ENCODE assay signal across 24 cellular contexts in genomic region chr1:108716437-108717230, GRCh38. TPM values are rescaled to one million over a fixed set of nuclear protein-coding genes. Genes with fewer than 3 reads are reported as not detected.
"Had no signal": no experiment of that assay in that cellular context is flagged by ENCODE, and none has a peak within 500 bp of the region (broad histone marks: within the 10 kb centered on the region; RNA-seq: fewer than 3 reads in every experiment).

No MANE protein-coding gene starts in this region.

- H3K4me3 Mint-ChIP-seq: activated B cell treated with CpG ODN at 0.5 μM for 24 hours; activated CD8-positive, alpha-beta T cell treated with anti-CD3 and anti-CD28 coated beads for 36 hours; activated naive CD4-positive, alpha-beta T cell treated with anti-CD3 and anti-CD28 coated beads, Interleukin-2, amount 10 ng/mL, durations not matched to agents 7 days and 5 days; activated naive CD8-positive, alpha-beta T cell treated with anti-CD3 and anti-CD28 coated beads, Interleukin-2, amount 50 U/mL, for 24 hours; activated T-helper 17 cell treated with anti-CD3 and anti-CD28 coated beads, Interleukin-2, amount 50 U/mL, for 72 hours; immature natural killer cell; natural killer cell treated with Interleukin-12 subunit alpha and Interleukin-12 subunit beta and Interleukin-15 and Interleukin-18, amount 100 ng/mL, for 72 hours; stimulated activated naive CD8-positive, alpha-beta T cell treated with anti-CD3 and anti-CD28 coated beads, Interleukin-15, amount 100 ng/mL, for 72 hours; T-cell had no signal

- H3K9me3 ChIP-seq: gastrocnemius medialis, suprapubic skin, vagina had no signal

- H3K27me3 Mint-ChIP-seq: activated T-helper 17 cell treated with anti-CD3 and anti-CD28 coated beads, Interleukin-2, amount 50 U/mL, for 72 hours; stimulated activated naive CD8-positive, alpha-beta T cell treated with anti-CD3 and anti-CD28 coated beads, Interleukin-15, amount 100 ng/mL, for 72 hours had no signal

- H3K36me3 Mint-ChIP-seq: activated naive CD4-positive, alpha-beta T cell treated with anti-CD3 and anti-CD28 coated beads, Interleukin-2, amount 10 ng/mL, durations not matched to agents 7 days and 5 days; immature natural killer cell; natural killer cell treated with Interleukin-12 subunit alpha and Interleukin-12 subunit beta and Interleukin-15 and Interleukin-18, amount 100 ng/mL, for 72 hours; T-cell had no signal

- ATAC-seq: activated CD8-positive, alpha-beta T cell treated with anti-CD3 and anti-CD28 coated beads for 36 hours; activated naive CD8-positive, alpha-beta T cell treated with anti-CD3 and anti-CD28 coated beads, Interleukin-2, amount 50 U/mL, for 24 hours; activated T-helper 17 cell treated with anti-CD3 and anti-CD28 coated beads, Interleukin-2, amount 50 U/mL, for 72 hours; gastrocnemius medialis; natural killer cell treated with Interleukin-12 subunit alpha and Interleukin-12 subunit beta and Interleukin-15 and Interleukin-18, amount 100 ng/mL, for 72 hours; SK-N-SH treated with all-trans-retinoic acid at 6 μM for 48 hours; stimulated activated naive CD8-positive, alpha-beta T cell treated with anti-CD3 and anti-CD28 coated beads, Interleukin-15, amount 100 ng/mL, for 72 hours; T-cell had no signal

- H3K27ac ChIP-seq: gastrocnemius medialis, suprapubic skin, vagina had no signal

- H3K27me3 ChIP-seq: cardiac muscle cell, vagina had no signal

- H3K9me3 Mint-ChIP-seq: activated B cell treated with CpG ODN at 0.5 μM for 24 hours; activated CD8-positive, alpha-beta T cell treated with anti-CD3 and anti-CD28 coated beads for 36 hours; activated naive CD4-positive, alpha-beta T cell treated with anti-CD3 and anti-CD28 coated beads, Interleukin-2, amount 10 ng/mL, durations not matched to agents 7 days and 5 days; activated naive CD8-positive, alpha-beta T cell treated with anti-CD3 and anti-CD28 coated beads, Interleukin-2, amount 50 U/mL, for 24 hours; activated T-helper 17 cell treated with anti-CD3 and anti-CD28 coated beads, Interleukin-2, amount 50 U/mL, for 72 hours; immature natural killer cell; natural killer cell treated with Interleukin-12 subunit alpha and Interleukin-12 subunit beta and Interleukin-15 and Interleukin-18, amount 100 ng/mL, for 72 hours; stimulated activated naive CD8-positive, alpha-beta T cell treated with anti-CD3 and anti-CD28 coated beads, Interleukin-15, amount 100 ng/mL, for 72 hours; T-cell had no signal

- H3K4me3 ChIP-seq: cardiac muscle cell, gastrocnemius medialis, suprapubic skin, vagina had no signal

- H3K4me1 ChIP-seq: gastrocnemius medialis, suprapubic skin, vagina had no signal

- H3K4me1 Mint-ChIP-seq: activated B cell treated with CpG ODN at 0.5 μM for 24 hours; activated naive CD4-positive, alpha-beta T cell treated with anti-CD3 and anti-CD28 coated beads, Interleukin-2, amount 10 ng/mL, durations not matched to agents 7 days and 5 days; activated naive CD8-positive, alpha-beta T cell treated with anti-CD3 and anti-CD28 coated beads, Interleukin-2, amount 50 U/mL, for 24 hours; activated T-helper 17 cell treated with anti-CD3 and anti-CD28 coated beads, Interleukin-2, amount 50 U/mL, for 72 hours; immature natural killer cell; stimulated activated naive CD8-positive, alpha-beta T cell treated with anti-CD3 and anti-CD28 coated beads, Interleukin-15, amount 100 ng/mL, for 72 hours; T-cell had no signal

- H3K36me3 ChIP-seq: cardiac muscle cell, gastrocnemius medialis, suprapubic skin, vagina had no signal

- H3K27ac Mint-ChIP-seq: activated B cell treated with CpG ODN at 0.5 μM for 24 hours; activated CD8-positive, alpha-beta T cell treated with anti-CD3 and anti-CD28 coated beads for 36 hours; activated naive CD4-positive, alpha-beta T cell treated with anti-CD3 and anti-CD28 coated beads, Interleukin-2, amount 10 ng/mL, durations not matched to agents 7 days and 5 days; activated naive CD8-positive, alpha-beta T cell treated with anti-CD3 and anti-CD28 coated beads, Interleukin-2, amount 50 U/mL, for 24 hours; activated T-helper 17 cell treated with anti-CD3 and anti-CD28 coated beads, Interleukin-2, amount 50 U/mL, for 72 hours; immature natural killer cell; natural killer cell treated with Interleukin-12 subunit alpha and Interleukin-12 subunit beta and Interleukin-15 and Interleukin-18, amount 100 ng/mL, for 72 hours; progenitor cell of endocrine pancreas; stimulated activated naive CD8-positive, alpha-beta T cell treated with anti-CD3 and anti-CD28 coated beads, Interleukin-15, amount 100 ng/mL, for 72 hours; T-cell had no signal

- DNase-seq: activated B cell treated with CpG ODN at 0.5 μM for 24 hours; activated CD4-positive, alpha-beta T cell treated with anti-CD3 and anti-CD28 coated beads for 4 hours; activated CD8-positive, alpha-beta T cell treated with anti-CD3 and anti-CD28 coated beads for 36 hours; activated naive CD4-positive, alpha-beta T cell treated with anti-CD3 and anti-CD28 coated beads, Interleukin-2, amount 10 ng/mL, durations not matched to agents 7 days and 5 days; activated naive CD8-positive, alpha-beta T cell treated with anti-CD3 and anti-CD28 coated beads, Interleukin-2, amount 50 U/mL, for 24 hours; activated T-cell treated with anti-CD3 and anti-CD28 coated beads, Interleukin-2, amount 50 U/mL, for 1 hour; aorta; gastrocnemius medialis; immature natural killer cell; mesendoderm; occipital lobe; stimulated activated naive CD8-positive, alpha-beta T cell treated with anti-CD3 and anti-CD28 coated beads, Interleukin-15, amount 100 ng/mL, for 72 hours; T-cell had no signal

RNA-seq across cellular contexts. Expression of gene FNDC7, which starts 3.9 kb away (rescaled TPM):
- total RNA-seq: activated B cell treated with CpG ODN at 0.5 μM for 24 hours, aorta, cardiac muscle cell, dermis microvascular lymphatic vessel endothelial cell, epithelial cell of proximal tubule, liver, occipital lobe, progenitor cell of endocrine pancreas, skeletal muscle tissue, vagina had no signal
